ENCODE assay signal across 8 cellular contexts in genomic region chrX:115892787-115893671, GRCh38.
DNase-seq lines count a peak whose midpoint lies in the region; ATAC-seq, FAIRE-seq and TF ChIP-seq lines count a peak whose summit lies in the region.

No MANE protein-coding gene starts in this region.

- DNase-seq in HCEC 1CT = peak; percentile 31
- DNase-seq in NCI-H128 (lab: John Stamatoyannopoulos, UW; ENCODE audit: unreplicated experiment) = peak; percentile 49
- DNase-seq in kidney = peak; percentile 88
- peak in 1 of 2 donors; percentile 44 for DNase-seq in upper lobe of left lung
- DNase-seq in SIG-M5 (lab: John Stamatoyannopoulos, UW) = no peak
- no peak for DNase-seq in testis

- no peak for FAIRE-seq in kidney (lab: Jason Lieb, UNC)

- H3K27me3 ChIP-seq in upper lobe of left lung (no peaks in the 10 kb centered on the region), testis (no peaks in the 10 kb centered on the region)

- TF ChIP-seq POLR2A in upper lobe of left lung (IDR thresholded peaks at IDR 0.05) = no peak
- no peak for TF ChIP-seq POLR2A in testis (IDR thresholded peaks at IDR 0.05)

- H3K9me3 ChIP-seq in kidney (ENCODE audit: control insufficient read depth in 1 of 2, low read length in 2 of 2) = peaks cover 0 to 2% of the 10 kb centered on the region in 2 donors
- H3K9me3 ChIP-seq in upper lobe of left lung = peaks cover 0 to 24% (median 0%) of the 10 kb centered on the region in 4 donors
- no peaks in the 10 kb centered on the region for H3K9me3 ChIP-seq in testis

- no peaks in the 10 kb centered on the region for H3K36me3 ChIP-seq in kidney (ENCODE audit: control insufficient read depth in 1 of 2, insufficient read depth in 2 of 2, low read length in 2 of 2)
- H3K36me3 ChIP-seq in upper lobe of left lung = no peaks in the 10 kb centered on the region
- no peaks in the 10 kb centered on the region for H3K36me3 ChIP-seq in testis (ENCODE audit: low read depth, missing control alignments)

- H3K27ac ChIP-seq in angular gyrus (ENCODE audit: low read depth, low read length) = peak overlapping the region; percentile 98
- H3K27ac ChIP-seq in kidney (ENCODE audit: low read depth in 2 of 2, low read length in 2 of 2) = peak overlapping the region in 1 of 2 donors; percentile 43
- H3K27ac ChIP-seq in upper lobe of left lung = peak overlapping the region in 1 of 4 donors; percentile 27
- H3K27ac ChIP-seq in testis = no peak overlapping the region

- TF ChIP-seq EP300 in upper lobe of left lung (IDR thresholded peaks at IDR 0.05) = no peak

- TF ChIP-seq CTCF in kidney (IDR thresholded peaks at IDR 0.05; ENCODE audit: borderline replicate concordance, extremely low read depth, insufficient read depth) = peak; percentile 50
- peak in 5 of 6 experiments; percentile 13 to 80 (median 37) for TF ChIP-seq CTCF in upper lobe of left lung (IDR thresholded peaks at IDR 0.05)
- TF ChIP-seq CTCF in testis (IDR thresholded peaks at IDR 0.05) = no peak

- WGBS in upper lobe of left lung, 2 donors = 56 to 70% methylated on average over 2 to 13 of the region's 13 CpGs
- 70 to 72% methylated on average over 4 to 7 of the region's 13 CpGs for WGBS in testis, 2 donors

- no peak overlapping the region for H3K9ac ChIP-seq in kidney (ENCODE audit: low read length in 2 of 2)

- ATAC-seq in GM18498 (IDR thresholded peaks at IDR 0.05; ENCODE audit: unreplicated experiment) (peak; percentile 58), upper lobe of left lung (ENCODE audit: low FRiP score in 2 of 2) (peak in 1 of 2 donors; percentile 87)

- H3K4me1 ChIP-seq in kidney (ENCODE audit: control insufficient read depth in 1 of 2, insufficient read depth in 1 of 2, low read depth in 1 of 2, low read length in 2 of 2) = no peaks in the 10 kb centered on the region
- peaks cover 0 to 3% (median 2%) of the 10 kb centered on the region in 4 donors for H3K4me1 ChIP-seq in upper lobe of left lung
- no peaks in the 10 kb centered on the region for H3K4me1 ChIP-seq in testis

- H3K4me3 ChIP-seq in kidney (ENCODE audit: low read length in 2 of 2) (no peak overlapping the region), upper lobe of left lung (peak overlapping the region in 2 of 4 donors; percentile 7 to 17), testis (no peak overlapping the region)

- intact Hi-C loops in kidney (cut with DNase I) (no loop called here), testis (cut with DNase I; ENCODE audit: low total_unique reads) (no loop called here)

Comparison
In these comparisons a context has a peak if more than half of its experiments do, and no peak if none do; other contexts are left out.
1. DNase-seq: peak in HCEC 1CT (single experiment), NCI-H128 (single experiment) and kidney (single experiment); none in SIG-M5 (single experiment) and testis (single experiment).
2. CTCF ChIP-seq: peak in kidney (single experiment) and upper lobe of left lung (5 of 6); none in testis (0 of 3).